ENCODE assay signal across 8 cellular contexts in genomic region chr4:176319704-176320339, GRCh38. TPM values are rescaled to one million over a fixed set of nuclear protein-coding genes. Genes with fewer than 3 reads are reported as not detected.
DNase-seq lines count a peak whose midpoint lies in the region; ATAC-seq, FAIRE-seq and TF ChIP-seq lines count a peak whose summit lies in the region.

Gene SPCS3 (plus strand): TSS chr4:176319966. CDS start chr4:176320077, 111 bp downstream.

- H2AFZ ChIP-seq in mammary epithelial cell (ENCODE audit: low read depth, low read length): peak within 1 kb of the TSS; percentile 92

- peaks cover 2% of the 10 kb centered on the region for H3K4me1 ChIP-seq in mammary epithelial cell (ENCODE audit: insufficient read depth, low read length)
- H3K4me1 ChIP-seq in iPS-20b (ENCODE audit: insufficient read depth, low read length): peaks cover 3% of the 10 kb centered on the region; the same call in 1 of the 2 replicates
- H3K4me1 ChIP-seq in small intestine (ENCODE audit: control insufficient read depth in 2 of 2, insufficient read depth in 1 of 2, low read depth in 1 of 2, low read length in 1 of 2): peaks cover 0 to 3% of the 10 kb centered on the region in 2 donors

- DNase-seq in ACHN (peak; percentile 95), NCI-H2227 (lab: John Stamatoyannopoulos, UW; ENCODE audit: unreplicated experiment) (peak; percentile 97), WERI-Rb-1 (peak; percentile 97), mammary epithelial cell (peak; percentile 93), small intestine (peak; percentile 98)

- H3K36me3 ChIP-seq in WERI-Rb-1 (no peaks in the 10 kb centered on the region), mammary epithelial cell (ENCODE audit: insufficient read depth, low read length) (peaks cover 4% of the 10 kb centered on the region), iPS-20b (ENCODE audit: insufficient read depth, low read depth, low read length) (0 out of 2 replicates have a peak, but pooled peaks cover 3% of the 10 kb centered on the region), small intestine (ENCODE audit: control insufficient read depth in 2 of 2, insufficient read depth in 2 of 2, low read length in 2 of 2) (no peaks in the 10 kb centered on the region)

- no peaks in the 10 kb centered on the region for H4K20me1 ChIP-seq in mammary epithelial cell (ENCODE audit: insufficient read depth, low read length)

- H3K9me3 ChIP-seq in WERI-Rb-1 (ENCODE audit: severe bottlenecking): no peaks in the 10 kb centered on the region
- H3K9me3 ChIP-seq in mammary epithelial cell (replicated peaks; ENCODE audit: insufficient read depth, low read length): no peaks in the 10 kb centered on the region
- no peaks in the 10 kb centered on the region for H3K9me3 ChIP-seq in iPS-20b (ENCODE audit: insufficient read depth, low read depth, low read length)
- no peaks in the 10 kb centered on the region for H3K9me3 ChIP-seq in small intestine (ENCODE audit: control insufficient read depth, low read depth)

- H3K79me2 ChIP-seq in mammary epithelial cell (ENCODE audit: insufficient read depth, low read length): peaks cover 48% of the 10 kb centered on the region

- in situ Hi-C loops in ACHN (cut with HindIII; ENCODE audit: low pct_ligation_motif_present, low pct_unique_long_range_greater_than_20kb, low sequenced_read_pairs): no loop called here
- in situ Hi-C loops in mammary epithelial cell (cut with MboI; ENCODE audit: low sequenced_read_pairs in 2 of 2): no loop called here

- peak within 1 kb of the TSS; percentile 99 for H3K9ac ChIP-seq in mammary epithelial cell (ENCODE audit: insufficient read depth, low read length)
- H3K9ac ChIP-seq in iPS-20b (ENCODE audit: low read depth, low read length): peak within 1 kb of the TSS; percentile 86

- BruUV-seq in mammary epithelial cell (replicated peaks; lab: Mats Ljungman, UMichigan): no TSS peak

- CTCF ChIA-PET in mammary epithelial cell (lab: Charles Lee; ENCODE audit: low non-redundant PET): no interaction called here

- TF ChIP-seq CTCF in WERI-Rb-1 (IDR thresholded peaks at IDR 0.05; ENCODE audit: low read depth, low read length): no peak
- TF ChIP-seq CTCF in mammary epithelial cell (conservative IDR thresholded peaks at IDR 0.05 in 1 of 2, IDR thresholded peaks at IDR 0.05 in 1 of 2; ENCODE audit: extremely low read depth in 1 of 2, insufficient read depth in 1 of 2, low read depth in 1 of 2, low read length in 2 of 2): no peak

- FAIRE-seq in small intestine (lab: Jason Lieb, UNC): peak; percentile 67

- WGBS in mammary epithelial cell (ENCODE audit: low coverage, missing lambda C conversion rate): under 1% methylated on average over 38 of the region's 94 CpGs
- WGBS in small intestine, 3 donors: 0 to 1% (median 1%) methylated on average over 73 to 94 of the region's 94 CpGs

- peak within 1 kb of the TSS; percentile 89 for H3K4me2 ChIP-seq in mammary epithelial cell (ENCODE audit: insufficient read depth, low read depth, low read length)

- ATAC-seq in GM18873 (IDR thresholded peaks at IDR 0.05; ENCODE audit: low FRiP score, unreplicated experiment) (peak; percentile 77), HG03139 (IDR thresholded peaks at IDR 0.05; ENCODE audit: unreplicated experiment) (peak; percentile 94)

- peak within 1 kb of the TSS; percentile 87 for H3K27ac ChIP-seq in WERI-Rb-1
- H3K27ac ChIP-seq in mammary epithelial cell (ENCODE audit: insufficient read depth, low read depth, low read length): peak within 1 kb of the TSS; percentile 92
- H3K27ac ChIP-seq in iPS-20b (ENCODE audit: low read length): peak within 1 kb of the TSS; percentile 59
- H3K27ac ChIP-seq in small intestine (ENCODE audit: low read depth in 1 of 2, low read length in 1 of 2): peak within 1 kb of the TSS; percentile 89 to 98

- dilution Hi-C loops in mammary epithelial cell (cut with HindIII; ENCODE audit: low sequenced_read_pairs): no loop called here

- H3K4me3 ChIP-seq in WERI-Rb-1 (ENCODE audit: low read depth, low read length): peak within 1 kb of the TSS; percentile 96
- H3K4me3 ChIP-seq in mammary epithelial cell (replicated peaks in 1 of 3; ENCODE audit: insufficient read depth in 1 of 3, low read depth in 2 of 3, low read length in 3 of 3): peak within 1 kb of the TSS; percentile 98 to 99 (median 98)
- peak within 1 kb of the TSS; percentile 86 for H3K4me3 ChIP-seq in iPS-20b (ENCODE audit: low read length)
- peak within 1 kb of the TSS; percentile 79 to 89 for H3K4me3 ChIP-seq in small intestine (ENCODE audit: low read depth in 1 of 2, low read length in 2 of 2)

- intact Hi-C loops in mammary epithelial cell (cut with micrococcal nuclease): loop anchor here (1.0 to 5.0 kb wide), 4 partner anchors 18 to 288 kb away; partner anchors contain the start of gene SPATA4

- no peaks in the 10 kb centered on the region for H3K27me3 ChIP-seq in WERI-Rb-1 (ENCODE audit: insufficient read depth, low read depth, severe bottlenecking)
- no peaks in the 10 kb centered on the region for H3K27me3 ChIP-seq in mammary epithelial cell (ENCODE audit: insufficient read depth, low read length)
- H3K27me3 ChIP-seq in iPS-20b (ENCODE audit: insufficient read depth, low read length): no peaks in the 10 kb centered on the region
- no peaks in the 10 kb centered on the region for H3K27me3 ChIP-seq in small intestine (ENCODE audit: control insufficient read depth in 2 of 2, insufficient read depth in 2 of 2, low read length in 2 of 2)

RNA-seq across cellular contexts. Expression of gene SPCS3, which starts in this region (rescaled TPM):
- 100 to 1,000 TPM in 1 of 2 donors, 10 to 100 TPM in 1; 88.2 to 142 TPM for total RNA-seq in mammary epithelial cell
- polyA plus RNA-seq in mammary epithelial cell (36.0 TPM), small intestine (10 to 100 TPM; 11.9 to 41.9 (median 12.5) TPM)
- polyA minus RNA-seq in mammary epithelial cell: 18.2 TPM

Comparison
In these comparisons a context has a peak if more than half of its experiments do, and no peak if none do; other contexts are left out.
1. Peak in every context shown above with its lines: DNase-seq, ATAC-seq, H3K4me3 ChIP-seq and H3K27ac ChIP-seq.